8 cellular contexts compared by ENCODE assay signal in genomic region chr2:148813603-148814065, GRCh38.
A peak's percentile ranks its signal among the peaks of the same experiment; 100 is the strongest.
DNase-seq lines count a peak whose midpoint lies in the region; ATAC-seq and TF ChIP-seq lines count a peak whose summit lies in the region.

No MANE protein-coding gene starts in this region.

- CTCF ChIA-PET in activated B cell treated with CpG ODN at 0.5 μM for 24 hours (lab: Charles Lee): no interaction called here

- H3K27me3 Mint-ChIP-seq in activated B cell treated with CpG ODN at 0.5 μM for 24 hours (no peaks in the 10 kb centered on the region), glutamatergic neuron (ENCODE audit: unreplicated experiment) (no peaks in the 10 kb centered on the region)
- H3K27me3 Mint-ChIP-seq in stimulated activated naive B cell treated with anti-CD40 and anti-IgM and Interleukin-4, amounts not matched to agents 10 μg/mL and 1 μg/mL and 100 μg/mL, for 72 hours: peaks cover 15 to 25% of the 10 kb centered on the region in 2 donors

- no peak for TF ChIP-seq CTCF in activated B cell treated with CpG ODN at 0.5 μM for 24 hours (IDR thresholded peaks at IDR 0.05)
- TF ChIP-seq CTCF in glutamatergic neuron (IDR thresholded peaks at IDR 0.05; ENCODE audit: partially characterized antibody, unreplicated experiment): peak; percentile 46

- no peaks in the 10 kb centered on the region for H3K36me3 Mint-ChIP-seq in activated B cell treated with CpG ODN at 0.5 μM for 24 hours (ENCODE audit: low read depth)
- H3K36me3 Mint-ChIP-seq in glutamatergic neuron (ENCODE audit: unreplicated experiment): no peaks in the 10 kb centered on the region
- no peaks in the 10 kb centered on the region for H3K36me3 Mint-ChIP-seq in stimulated activated naive B cell treated with anti-CD40 and anti-IgM and Interleukin-4, amounts not matched to agents 10 μg/mL and 1 μg/mL and 100 μg/mL, for 72 hours

- ATAC-seq in GM18873 (IDR thresholded peaks at IDR 0.05; ENCODE audit: low FRiP score, unreplicated experiment) (peak; percentile 98), HG02943 (IDR thresholded peaks at IDR 0.05; ENCODE audit: low read depth, unreplicated experiment) (peak; percentile 99), activated B cell treated with CpG ODN at 0.5 μM for 24 hours (ENCODE audit: low read depth) (peak; percentile 98)
- peak; percentile 95 to 97 for ATAC-seq in stimulated activated naive B cell treated with anti-CD40 and anti-IgM and Interleukin-4, amounts not matched to agents 10 μg/mL and 1 μg/mL and 100 μg/mL, for 72 hours (replicated peaks)

- H3K4me3 Mint-ChIP-seq in activated B cell treated with CpG ODN at 0.5 μM for 24 hours: peak overlapping the region; percentile 9
- H3K4me3 Mint-ChIP-seq in glutamatergic neuron (ENCODE audit: unreplicated experiment): no peak overlapping the region
- H3K4me3 Mint-ChIP-seq in stimulated activated naive B cell treated with anti-CD40 and anti-IgM and Interleukin-4, amounts not matched to agents 10 μg/mL and 1 μg/mL and 100 μg/mL, for 72 hours: no peak overlapping the region

- H3K9me3 Mint-ChIP-seq in activated B cell treated with CpG ODN at 0.5 μM for 24 hours (no peaks in the 10 kb centered on the region), glutamatergic neuron (ENCODE audit: unreplicated experiment) (peaks cover 2% of the 10 kb centered on the region)
- peaks cover 0 to 4% of the 10 kb centered on the region in 2 donors for H3K9me3 Mint-ChIP-seq in stimulated activated naive B cell treated with anti-CD40 and anti-IgM and Interleukin-4, amounts not matched to agents 10 μg/mL and 1 μg/mL and 100 μg/mL, for 72 hours

- H3K4me1 Mint-ChIP-seq in activated B cell treated with CpG ODN at 0.5 μM for 24 hours: peaks cover 20% of the 10 kb centered on the region
- peaks cover 11% of the 10 kb centered on the region for H3K4me1 Mint-ChIP-seq in glutamatergic neuron (ENCODE audit: low read depth, unreplicated experiment)
- peaks cover 14 to 18% of the 10 kb centered on the region in 2 donors for H3K4me1 Mint-ChIP-seq in stimulated activated naive B cell treated with anti-CD40 and anti-IgM and Interleukin-4, amounts not matched to agents 10 μg/mL and 1 μg/mL and 100 μg/mL, for 72 hours

- intact Hi-C loops in activated B cell treated with CpG ODN at 0.5 μM for 24 hours (cut with micrococcal nuclease): no loop called here

- POLR2A ChIA-PET in activated B cell treated with CpG ODN at 0.5 μM for 24 hours (lab: Charles Lee): no interaction called here

- DNase-seq in activated B cell treated with CpG ODN at 0.5 μM for 24 hours: peak; percentile 23
- peak; percentile 24 for DNase-seq in glutamatergic neuron
- DNase-seq in stimulated activated naive B cell treated with anti-CD40 and anti-IgM and Interleukin-4, amounts not matched to agents 10 μg/mL and 1 μg/mL and 100 μg/mL, for 72 hours: peak; percentile 68
- no peak for DNase-seq in NCI-H2227 (lab: John Stamatoyannopoulos, UW; ENCODE audit: unreplicated experiment)
- no peak for DNase-seq in epidermal melanocyte (ENCODE audit: insufficient read length, low spot score)
- no peak for DNase-seq in NCI-H345 treated with DMSO at 0.1 percent for 48 hours (lab: John Stamatoyannopoulos, UW; ENCODE audit: unreplicated experiment)

- H3K27ac Mint-ChIP-seq in activated B cell treated with CpG ODN at 0.5 μM for 24 hours (no peak overlapping the region), glutamatergic neuron (ENCODE audit: unreplicated experiment) (no peak overlapping the region)
- peak overlapping the region; percentile 82 for H3K27ac Mint-ChIP-seq in stimulated activated naive B cell treated with anti-CD40 and anti-IgM and Interleukin-4, amounts not matched to agents 10 μg/mL and 1 μg/mL and 100 μg/mL, for 72 hours

Comparison
In these comparisons a context has a peak if more than half of its experiments do, and no peak if none do; other contexts are left out.
1. DNase-seq: peak in activated B cell treated with CpG ODN at 0.5 μM for 24 hours (single experiment), glutamatergic neuron (single experiment) and stimulated activated naive B cell treated with anti-CD40 and anti-IgM and Interleukin-4, amounts not matched to agents 10 μg/mL and 1 μg/mL and 100 μg/mL, for 72 hours (single experiment); none in NCI-H2227 (single experiment), epidermal melanocyte (single experiment) and NCI-H345 treated with DMSO at 0.1 percent for 48 hours (single experiment).
2. Peak in every context shown above with its lines, with median percentiles within 50 percentile points of each other: ATAC-seq.